ENCODE assay signal across 2 cellular contexts in the genomic region with DNA sequence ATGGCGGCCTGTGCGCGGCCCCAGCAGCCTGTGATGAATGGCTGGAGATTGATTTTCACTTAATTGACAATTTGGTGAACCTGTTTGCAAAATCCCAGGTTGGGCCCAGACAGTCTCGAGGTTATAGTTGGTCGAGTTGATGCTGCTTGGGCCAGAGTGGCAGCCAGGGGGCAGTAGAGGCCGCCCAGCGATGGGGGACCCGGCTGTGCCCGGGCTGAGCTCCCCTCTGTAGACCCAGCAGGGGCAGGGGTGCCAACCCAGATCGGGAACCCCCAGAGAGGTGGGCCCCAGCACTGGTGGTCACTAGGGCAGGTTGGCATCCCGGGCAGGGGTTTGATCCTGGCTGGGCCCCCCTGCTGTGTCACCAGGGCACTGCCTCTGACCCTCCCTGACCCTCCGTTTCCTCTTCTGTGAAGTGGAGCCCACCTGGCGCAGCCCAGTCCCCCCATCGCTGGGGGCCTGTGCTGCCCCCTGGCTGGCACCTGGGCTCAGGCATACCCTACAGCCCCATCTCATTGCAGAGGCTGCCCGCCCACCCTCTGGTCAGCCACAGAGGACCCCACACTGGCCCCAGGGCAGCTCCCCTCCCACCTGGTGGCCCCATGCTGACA.
TF ChIP-seq lines count a peak whose summit lies in the region.

No MANE protein-coding gene starts in this region.

TF ChIP-seq in Ishikawa, 13 proteins besides CTCF, POLR2A, EP300 and RAD21 (continued from another document):
- TF ChIP-seq YY1 (IDR thresholded peaks at IDR 0.05; ENCODE audit: low read depth) (no peak), CREB1 (IDR thresholded peaks at IDR 0.05; ENCODE audit: low read depth) (no peak), TCF12 (IDR thresholded peaks at IDR 0.05; ENCODE audit: low read depth) (no peak), NFIC (IDR thresholded peaks at IDR 0.05) (no peak), CEBPB (IDR thresholded peaks at IDR 0.05) (no peak), TEAD4 (IDR thresholded peaks at IDR 0.05) (no peak), TAF1 (IDR thresholded peaks at IDR 0.05; ENCODE audit: low read depth) (no peak), ZBTB7A (IDR thresholded peaks at IDR 0.05; ENCODE audit: low read depth) (no peak)
- TF ChIP-seq, protein P1, sequence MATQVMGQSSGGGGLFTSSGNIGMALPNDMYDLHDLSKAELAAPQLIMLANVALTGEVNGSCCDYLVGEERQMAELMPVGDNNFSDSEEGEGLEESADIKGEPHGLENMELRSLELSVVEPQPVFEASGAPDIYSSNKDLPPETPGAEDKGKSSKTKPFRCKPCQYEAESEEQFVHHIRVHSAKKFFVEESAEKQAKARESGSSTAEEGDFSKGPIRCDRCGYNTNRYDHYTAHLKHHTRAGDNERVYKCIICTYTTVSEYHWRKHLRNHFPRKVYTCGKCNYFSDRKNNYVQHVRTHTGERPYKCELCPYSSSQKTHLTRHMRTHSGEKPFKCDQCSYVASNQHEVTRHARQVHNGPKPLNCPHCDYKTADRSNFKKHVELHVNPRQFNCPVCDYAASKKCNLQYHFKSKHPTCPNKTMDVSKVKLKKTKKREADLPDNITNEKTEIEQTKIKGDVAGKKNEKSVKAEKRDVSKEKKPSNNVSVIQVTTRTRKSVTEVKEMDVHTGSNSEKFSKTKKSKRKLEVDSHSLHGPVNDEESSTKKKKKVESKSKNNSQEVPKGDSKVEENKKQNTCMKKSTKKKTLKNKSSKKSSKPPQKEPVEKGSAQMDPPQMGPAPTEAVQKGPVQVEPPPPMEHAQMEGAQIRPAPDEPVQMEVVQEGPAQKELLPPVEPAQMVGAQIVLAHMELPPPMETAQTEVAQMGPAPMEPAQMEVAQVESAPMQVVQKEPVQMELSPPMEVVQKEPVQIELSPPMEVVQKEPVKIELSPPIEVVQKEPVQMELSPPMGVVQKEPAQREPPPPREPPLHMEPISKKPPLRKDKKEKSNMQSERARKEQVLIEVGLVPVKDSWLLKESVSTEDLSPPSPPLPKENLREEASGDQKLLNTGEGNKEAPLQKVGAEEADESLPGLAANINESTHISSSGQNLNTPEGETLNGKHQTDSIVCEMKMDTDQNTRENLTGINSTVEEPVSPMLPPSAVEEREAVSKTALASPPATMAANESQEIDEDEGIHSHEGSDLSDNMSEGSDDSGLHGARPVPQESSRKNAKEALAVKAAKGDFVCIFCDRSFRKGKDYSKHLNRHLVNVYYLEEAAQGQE (IDR thresholded peaks at IDR 0.05; ENCODE audit: low read depth), result no peak
- TF ChIP-seq, protein P2, sequence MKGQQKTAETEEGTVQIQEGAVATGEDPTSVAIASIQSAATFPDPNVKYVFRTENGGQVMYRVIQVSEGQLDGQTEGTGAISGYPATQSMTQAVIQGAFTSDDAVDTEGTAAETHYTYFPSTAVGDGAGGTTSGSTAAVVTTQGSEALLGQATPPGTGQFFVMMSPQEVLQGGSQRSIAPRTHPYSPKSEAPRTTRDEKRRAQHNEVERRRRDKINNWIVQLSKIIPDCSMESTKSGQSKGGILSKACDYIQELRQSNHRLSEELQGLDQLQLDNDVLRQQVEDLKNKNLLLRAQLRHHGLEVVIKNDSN (IDR thresholded peaks at IDR 0.05), result no peak
TF ChIP-seq in Ishikawa: peak in this region for 0.

TF ChIP-seq in endothelial cell of umbilical vein, 7 proteins besides CTCF, POLR2A, EP300 and RAD21 (continued from another document):
- no peak for TF ChIP-seq EZH2 (IDR thresholded peaks at IDR 0.05; ENCODE audit: borderline replicate concordance, low read depth, low read length, severe bottlenecking)
- TF ChIP-seq, protein P3, sequence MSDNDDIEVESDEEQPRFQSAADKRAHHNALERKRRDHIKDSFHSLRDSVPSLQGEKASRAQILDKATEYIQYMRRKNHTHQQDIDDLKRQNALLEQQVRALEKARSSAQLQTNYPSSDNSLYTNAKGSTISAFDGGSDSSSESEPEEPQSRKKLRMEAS (IDR thresholded peaks at IDR 0.05; ENCODE audit: insufficient read depth, insufficient read length), result no peak
- no peak for TF ChIP-seq JUN (IDR thresholded peaks at IDR 0.05; ENCODE audit: borderline replicate concordance, insufficient read depth, insufficient read length, low read depth)
- TF ChIP-seq GATA2 (IDR thresholded peaks at IDR 0.05; ENCODE audit: insufficient read depth, insufficient read length, low read depth, low read length), result no peak
